Comparison of ENCODE assay signal across 13 cellular contexts in the genomic region with DNA sequence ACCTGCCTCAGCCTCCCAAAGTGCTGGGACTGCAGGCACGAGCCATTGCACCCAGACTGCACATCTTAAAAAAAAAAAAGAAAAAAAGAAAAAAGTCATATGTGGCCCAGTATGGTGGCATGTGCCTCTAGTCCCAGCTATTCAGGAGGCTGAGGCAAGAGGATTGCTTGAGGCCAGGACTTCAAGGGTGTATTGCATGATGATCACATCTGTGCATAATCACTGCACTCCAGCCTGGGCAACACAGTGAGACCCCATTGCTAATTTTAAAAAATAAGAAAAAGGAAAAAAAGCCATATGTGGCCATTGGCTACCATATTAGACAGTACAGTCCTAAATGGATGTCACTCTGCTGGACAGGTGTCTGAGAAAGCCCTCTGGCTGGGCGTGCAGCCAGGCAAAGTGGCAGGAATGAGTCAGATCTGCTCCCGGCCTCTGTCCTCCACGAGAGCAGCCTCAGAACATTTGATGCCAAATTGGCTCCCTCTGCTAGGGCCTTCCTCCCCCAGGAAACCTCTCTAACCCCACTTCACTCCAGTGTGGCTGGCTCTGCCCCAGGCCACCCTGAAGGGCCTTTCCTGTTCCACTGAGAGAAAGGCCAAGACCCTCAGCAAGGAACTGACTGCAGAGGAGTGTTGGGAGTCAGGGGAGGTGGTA. TPM values are rescaled to one million over a fixed set of nuclear protein-coding genes. Genes with fewer than 3 reads are reported as not detected.
DNase-seq lines count a peak whose midpoint lies in the region; ATAC-seq and TF ChIP-seq lines count a peak whose summit lies in the region.
"Had no signal": no experiment of that assay in that cellular context is flagged by ENCODE, and none has a peak within 500 bp of the region (broad histone marks: within the 10 kb centered on the region; RNA-seq: fewer than 3 reads in every experiment).

No MANE protein-coding gene starts in this region.

- H3K4me1 ChIP-seq in A673 (ENCODE audit: insufficient read depth, low read length, poor library complexity, severe bottlenecking): peaks cover 25% of the 10 kb centered on the region
- H3K4me1 ChIP-seq in HCT116 (ENCODE audit: control insufficient read depth in 1 of 2, insufficient read depth in 2 of 2, low read length in 2 of 2): peaks cover 12 to 14% of the 10 kb centered on the region in 2 experiments
- peaks cover 12% of the 10 kb centered on the region for H3K4me1 ChIP-seq in left ventricle myocardium inferior
- no peaks in the 10 kb centered on the region for H3K4me1 ChIP-seq in GM23338 (ENCODE audit: insufficient read depth)

- H3K9me2 ChIP-seq in HCT116 (ENCODE audit: insufficient read depth) (no peaks in the 10 kb centered on the region), GM23338 (ENCODE audit: insufficient read depth) (no peaks in the 10 kb centered on the region)

- H3K27me3 Mint-ChIP-seq in GM23338 (ENCODE audit: insufficient read depth, low read depth, poor library complexity): no peaks in the 10 kb centered on the region
- no peaks in the 10 kb centered on the region for H3K27me3 Mint-ChIP-seq in effector memory CD8-positive, alpha-beta T cell

- no peak overlapping the region for H3K4me3 ChIP-seq in A673 (ENCODE audit: low read depth, low read length, poor library complexity, severe bottlenecking)
- no peak overlapping the region for H3K4me3 ChIP-seq in HCT116 (replicated peaks in 1 of 2; ENCODE audit: low read depth in 1 of 2, low read length in 2 of 2)
- H3K4me3 ChIP-seq in left ventricle myocardium inferior: no peak overlapping the region
- H3K4me3 ChIP-seq in GM23338: no peak overlapping the region

- DNase-seq in A673 (ENCODE audit: low spot score) (peak; percentile 42), HCT116 (ENCODE audit: low read depth, low spot score) (peak; percentile 63), SHP77 (lab: John Stamatoyannopoulos, UW) (peak; percentile 25 to 53), left ventricle myocardium inferior (peak; percentile 71), GM23338 (ENCODE audit: low spot score) (no peak), HCEC 1CT (no peak)
- no peak for DNase-seq in effector memory CD8-positive, alpha-beta T cell
- DNase-seq in NK-92 treated with Interleukin-12 subunit alpha and Interleukin-12 subunit beta, amount 100 ng/mL, for 24 hours (lab: John Stamatoyannopoulos, UW): no peak
- DNase-seq: activated naive CD4-positive, alpha-beta T cell; glutamatergic neuron; stimulated activated naive CD4-positive, alpha-beta T cell had no signal

- no peaks in the 10 kb centered on the region for H3K36me3 Mint-ChIP-seq in GM23338 (ENCODE audit: low read depth)
- H3K36me3 Mint-ChIP-seq in effector memory CD8-positive, alpha-beta T cell (ENCODE audit: insufficient read depth): peaks cover 4% of the 10 kb centered on the region

- TF ChIP-seq CTCF in A673 (conservative IDR thresholded peaks at IDR 0.05; ENCODE audit: low read depth, low read length) (no peak), HCT116 (IDR thresholded peaks at IDR 0.05 in 2 of 3, conservative IDR thresholded peaks at IDR 0.05 in 1 of 3; ENCODE audit: borderline replicate concordance in 1 of 3, insufficient read depth in 1 of 3, low read depth in 2 of 3, low read length in 2 of 3) (no peak), left ventricle myocardium inferior (IDR thresholded peaks at IDR 0.05; ENCODE audit: borderline replicate concordance) (no peak), GM23338 (conservative IDR thresholded peaks at IDR 0.05; ENCODE audit: low read depth in 2 of 2) (no peak)

- H3K27ac Mint-ChIP-seq in GM23338: no peak overlapping the region
- H3K27ac Mint-ChIP-seq in effector memory CD8-positive, alpha-beta T cell: no peak overlapping the region

- H2AFZ ChIP-seq in HCT116 (ENCODE audit: low read depth, low read length, poor library complexity, severe bottlenecking) (no peak overlapping the region), GM23338 (no peak overlapping the region)

- POLR2A ChIA-PET in A673 (lab: Charles Lee; ENCODE audit: low non-redundant PET): no interaction called here
- POLR2A ChIA-PET in HCT116 (lab: Charles Lee): no interaction called here

- RAD21 ChIA-PET in HCT116 (lab: Charles Lee; ENCODE audit: low non-redundant PET in 1 of 2, low total read pairs in 2 of 2, uncharacterized antibody in 2 of 2, unreplicated experiment in 2 of 2): no interaction called here

- H3K27ac ChIP-seq in A673 (ENCODE audit: low read depth, low read length, poor library complexity, severe bottlenecking): no peak overlapping the region
- H3K27ac ChIP-seq in HCT116 (ENCODE audit: low read depth, low read length): peak overlapping the region; percentile 42
- H3K27ac ChIP-seq in left ventricle myocardium inferior (replicated peaks): peak overlapping the region; percentile 8
- no peak overlapping the region for H3K27ac ChIP-seq in GM23338 (ENCODE audit: low read depth)

- peak; percentile 92 for ATAC-seq in HCT116
- no peak for ATAC-seq in GM23338
- no peak for ATAC-seq in effector memory CD8-positive, alpha-beta T cell (replicated peaks)

- H3F3A ChIP-seq in GM23338 (replicated peaks; ENCODE audit: low read depth): no peaks in the 10 kb centered on the region

- CTCF ChIA-PET in A673 (lab: Charles Lee) (interaction anchor here (0.8 kb wide), 1 partner anchor 9 kb away, joined by 3 read pairs; no protein-coding TSS in a partner anchor), HCT116 (lab: Charles Lee) (interaction anchor here (0.7 to 1.8 kb wide), 2 partner anchors 28 to 118 kb away, joined by 3 to 6 read pairs; partner anchors contain the start of gene NAE1)

- H3K4me3 Mint-ChIP-seq in GM23338: no peak overlapping the region
- no peak overlapping the region for H3K4me3 Mint-ChIP-seq in effector memory CD8-positive, alpha-beta T cell

- H3K27me3 ChIP-seq in A673 (replicated peaks; ENCODE audit: insufficient read depth, low read depth, low read length, poor library complexity) (no peaks in the 10 kb centered on the region), HCT116 (ENCODE audit: insufficient read depth, low read length) (no peaks in the 10 kb centered on the region), left ventricle myocardium inferior (ENCODE audit: low read depth) (no peaks in the 10 kb centered on the region), GM23338 (ENCODE audit: insufficient read depth) (no peaks in the 10 kb centered on the region)

- no peaks in the 10 kb centered on the region for H3K9me3 Mint-ChIP-seq in GM23338
- no peaks in the 10 kb centered on the region for H3K9me3 Mint-ChIP-seq in effector memory CD8-positive, alpha-beta T cell

- no peak overlapping the region for H3K9ac ChIP-seq in HCT116 (ENCODE audit: low read length)

- no peaks in the 10 kb centered on the region for H3K4me1 Mint-ChIP-seq in GM23338
- peaks cover 0 to 3% of the 10 kb centered on the region in 2 donors for H3K4me1 Mint-ChIP-seq in effector memory CD8-positive, alpha-beta T cell (ENCODE audit: low read depth in 2 of 2)

- TF ChIP-seq POLR2A in HCT116 (IDR thresholded peaks at IDR 0.05; ENCODE audit: borderline replicate concordance, extremely low read depth, insufficient read depth, insufficient read length): no peak

- H3K9me3 ChIP-seq in A673 (ENCODE audit: low read depth, low read length, poor library complexity, severe bottlenecking) (no peaks in the 10 kb centered on the region), HCT116 (ENCODE audit: control insufficient read depth in 1 of 2, insufficient read depth in 1 of 2, low read depth in 1 of 2, low read length in 2 of 2) (no peaks in the 10 kb centered on the region), left ventricle myocardium inferior (replicated peaks) (no peaks in the 10 kb centered on the region)

- H3K36me3 ChIP-seq in A673 (ENCODE audit: insufficient read depth, low read length, poor library complexity, severe bottlenecking) (no peaks in the 10 kb centered on the region), HCT116 (ENCODE audit: control insufficient read depth in 1 of 2, insufficient read depth in 2 of 2, low read length in 2 of 2) (no peaks in the 10 kb centered on the region), left ventricle myocardium inferior (no peaks in the 10 kb centered on the region), GM23338 (ENCODE audit: insufficient read depth) (no peaks in the 10 kb centered on the region)

- H3K4me2 ChIP-seq in HCT116 (ENCODE audit: low read length) (peak overlapping the region; percentile 52), GM23338 (no peak overlapping the region)

- no peak for TF ChIP-seq RAD21 in HCT116 (IDR thresholded peaks at IDR 0.05; ENCODE audit: low read depth)

- H4K20me1 ChIP-seq in HCT116 (ENCODE audit: insufficient read depth): no peaks in the 10 kb centered on the region
- H4K20me1 ChIP-seq in GM23338 (replicated peaks; ENCODE audit: insufficient read depth): no peaks in the 10 kb centered on the region

- BruUV-seq in A673 (replicated peaks; lab: Mats Ljungman, UMichigan): no TSS peak
- BruUV-seq in HCT116 (replicated peaks; lab: Mats Ljungman, UMichigan): no TSS peak

- intact Hi-C loops in A673 (cut with micrococcal nuclease; ENCODE audit: unreplicated experiment) (no loop called here), HCT116 (cut with micrococcal nuclease) (no loop called here), left ventricle myocardium inferior (cut with micrococcal nuclease) (no loop called here)

- H3K79me2 ChIP-seq in HCT116 (ENCODE audit: insufficient read depth, low read length) (no peaks in the 10 kb centered on the region), GM23338 (replicated peaks; ENCODE audit: insufficient read depth) (no peaks in the 10 kb centered on the region)

RNA-seq across cellular contexts. Expression of gene CA7, which starts 14.7 kb away (rescaled TPM):
- total RNA-seq in A673 (2021): not detected in 2 replicates
- not detected for total RNA-seq in HCT116 (2021; ENCODE audit: unreplicated experiment)
- 0.05 and 0.07 TPM in 2 replicates for polyA plus RNA-seq in HCT116 (2012)
- not detected for total RNA-seq in left ventricle myocardium inferior
- 2.5 and 2.8 TPM in 2 replicates for total RNA-seq in GM23338 (2014; rRNA removed; shearing (Covaris generic))
- 2.1 and 2.6 TPM in 2 replicates for polyA plus RNA-seq in GM23338 (2016; fragmentation: Nextera tagmentation; extraction: Ambion mirVana)
- total RNA-seq: omental fat pad had no signal
- polyA plus RNA-seq: AG04450 had no signal

RNA-seq across cellular contexts. Expression of gene PDP2, which starts 21.4 kb away (rescaled TPM):
- total RNA-seq in A673 (2021): 40.5 and 42.0 TPM in 2 replicates
- 19.9 TPM for total RNA-seq in HCT116 (2021; ENCODE audit: unreplicated experiment)
- 7.0 and 7.5 TPM in 2 replicates for polyA plus RNA-seq in HCT116 (2012)
- 2.8 TPM for total RNA-seq in left ventricle myocardium inferior
- total RNA-seq in GM23338 (2014; rRNA removed; shearing (Covaris generic)): 23.2 and 37.9 TPM in 2 replicates
- 8.2 and 9.0 TPM in 2 replicates for polyA plus RNA-seq in GM23338 (2016; fragmentation: Nextera tagmentation; extraction: Ambion mirVana)

RNA-seq across cellular contexts. Expression of gene NAE1, which starts 28.1 kb away (rescaled TPM):
- total RNA-seq in A673 (2021) (172 and 175 TPM in 2 replicates), HCT116 (2021; ENCODE audit: unreplicated experiment) (123 TPM), left ventricle myocardium inferior (28.4 TPM)
- polyA plus RNA-seq in HCT116 (2012): 39.4 and 46.9 TPM in 2 replicates
- 139 and 160 TPM in 2 replicates for total RNA-seq in GM23338 (2014; rRNA removed; shearing (Covaris generic))
- 204 and 209 TPM in 2 replicates for polyA plus RNA-seq in GM23338 (2016; fragmentation: Nextera tagmentation; extraction: Ambion mirVana)

RNA-seq across cellular contexts. Expression of gene TERB1, which starts 57.5 kb away (rescaled TPM):
- total RNA-seq in A673 (2021) (0.28 TPM in 1 of 2 replicates, not detected in the other), HCT116 (2021; ENCODE audit: unreplicated experiment) (not detected), left ventricle myocardium inferior (not detected)
- 0.03 TPM in 1 of 2 replicates, not detected in the other for polyA plus RNA-seq in HCT116 (2012)
- not detected in 2 replicates for total RNA-seq in GM23338 (2014; rRNA removed; shearing (Covaris generic))
- not detected in 2 replicates for polyA plus RNA-seq in GM23338 (2016; fragmentation: Nextera tagmentation; extraction: Ambion mirVana)
- total RNA-seq: omental fat pad had no signal
- polyA plus RNA-seq: AG04450 had no signal

RNA-seq across cellular contexts. Expression of gene CDH16, which starts 59.8 kb away (rescaled TPM):
- total RNA-seq in A673 (2021) (not detected in 2 replicates), HCT116 (2021; ENCODE audit: unreplicated experiment) (not detected), left ventricle myocardium inferior (not detected)
- not detected in 2 replicates for polyA plus RNA-seq in HCT116 (2012)
- not detected in 2 replicates for total RNA-seq in GM23338 (2014; rRNA removed; shearing (Covaris generic))
- polyA plus RNA-seq in GM23338 (2016; fragmentation: Nextera tagmentation; extraction: Ambion mirVana): not detected in 2 replicates
- total RNA-seq: omental fat pad had no signal
- polyA plus RNA-seq: AG04450 had no signal

Comparison
In these comparisons a context has a peak if more than half of its experiments do, and no peak if none do; other contexts are left out.
1. DNase-seq: peak in A673 (single experiment), HCT116 (single experiment), SHP77 (2 of 2) and left ventricle myocardium inferior (single experiment); none in GM23338 (single experiment), effector memory CD8-positive, alpha-beta T cell (0 of 3), HCEC 1CT (single experiment) and NK-92 treated with Interleukin-12 subunit alpha and Interleukin-12 subunit beta, amount 100 ng/mL, for 24 hours (single experiment).
2. H3K27ac ChIP-seq: peak in HCT116 (single experiment) and left ventricle myocardium inferior (single experiment); none in A673 (single experiment) and GM23338 (single experiment).